ENCODE assay signal across 9 cellular contexts in the genomic region with DNA sequence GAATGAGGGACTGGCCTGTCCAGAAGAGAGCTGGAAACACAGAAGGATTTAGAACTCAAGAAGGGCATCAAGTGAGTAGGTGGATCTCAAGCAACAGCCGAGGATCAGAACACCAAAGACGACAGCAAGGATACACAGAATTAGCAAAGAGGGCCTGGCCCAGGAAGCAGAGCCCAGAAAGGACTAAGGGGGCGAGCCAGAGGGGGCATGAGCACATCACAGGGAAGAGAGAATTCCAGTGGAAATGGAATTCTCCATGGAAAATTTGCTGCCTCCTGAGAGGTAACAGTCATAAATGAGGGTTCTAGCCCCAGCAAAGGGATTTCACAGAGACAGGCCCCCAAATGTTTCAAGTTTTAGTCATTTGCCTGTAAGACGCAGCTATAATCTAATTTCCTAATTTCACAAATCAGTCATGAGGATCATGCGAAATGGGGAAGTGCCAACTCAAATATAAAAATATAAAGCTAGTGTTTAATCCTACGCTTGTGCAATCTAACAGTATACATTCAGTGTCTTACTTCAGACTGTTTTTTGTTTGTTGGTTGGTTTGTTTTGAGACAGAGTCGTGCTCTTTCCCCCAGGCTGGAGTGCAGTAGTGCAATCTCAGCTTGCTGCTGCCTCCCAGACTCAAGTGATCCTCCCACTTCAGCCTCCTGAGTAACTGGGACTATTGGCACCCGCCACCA. TPM values are rescaled to one million over a fixed set of nuclear protein-coding genes. Genes with fewer than 3 reads are reported as not detected.
DNase-seq lines count a peak whose midpoint lies in the region; ATAC-seq, FAIRE-seq and TF ChIP-seq lines count a peak whose summit lies in the region.
"Had no signal": no experiment of that assay in that cellular context is flagged by ENCODE, and none has a peak within 500 bp of the region (broad histone marks: within the 10 kb centered on the region; RNA-seq: fewer than 3 reads in every experiment).

No MANE protein-coding gene starts in this region.

- no peak overlapping the region for H3K9ac ChIP-seq in fibroblast of lung (ENCODE audit: insufficient read depth, low read length)
- no peak overlapping the region for H3K9ac ChIP-seq in subcutaneous abdominal adipose tissue (ENCODE audit: low read length in 5 of 5)

- H3K9me3 Mint-ChIP-seq in T-helper 1 cell treated with Interleukin-12 subunit alpha and Interleukin-12 subunit beta and Interleukin-4 antibody, amounts not matched to agents 30 μg/mL and 1 μg/mL, for 36 hours, result no peaks in the 10 kb centered on the region
- no peaks in the 10 kb centered on the region for H3K9me3 Mint-ChIP-seq in activated B cell treated with CpG ODN at 0.5 μM for 24 hours

- peaks cover 45% of the 10 kb centered on the region for H3K4me1 Mint-ChIP-seq in T-helper 1 cell treated with Interleukin-12 subunit alpha and Interleukin-12 subunit beta and Interleukin-4 antibody, amounts not matched to agents 30 μg/mL and 1 μg/mL, for 36 hours (ENCODE audit: low read depth)
- H3K4me1 Mint-ChIP-seq in activated B cell treated with CpG ODN at 0.5 μM for 24 hours, result peaks cover 86% of the 10 kb centered on the region

- no peaks in the 10 kb centered on the region for H3K27me3 ChIP-seq in fibroblast of lung (ENCODE audit: control insufficient read depth, insufficient read depth, low read length)
- no peaks in the 10 kb centered on the region for H3K27me3 ChIP-seq in subcutaneous abdominal adipose tissue (ENCODE audit: control insufficient read depth in 5 of 5, insufficient read depth in 4 of 5, low read length in 5 of 5)
- no peaks in the 10 kb centered on the region for H3K27me3 ChIP-seq in small intestine (ENCODE audit: control insufficient read depth in 2 of 2, insufficient read depth in 2 of 2, low read length in 2 of 2)

- H4K20me1 ChIP-seq in fibroblast of lung (ENCODE audit: control insufficient read depth, extremely low read depth, insufficient read depth, low read length), result no peaks in the 10 kb centered on the region

- no peak for FAIRE-seq in small intestine (lab: Jason Lieb, UNC)
- FAIRE-seq: A204.1 had no signal

- CTCF ChIA-PET in activated B cell treated with CpG ODN at 0.5 μM for 24 hours (lab: Charles Lee), result interaction anchor here (0.9 to 1.0 kb wide), 3 partner anchors 14 to 111 kb away, joined by 3 to 4 read pairs (median 3); no protein-coding TSS in a partner anchor

- H3K4me2 ChIP-seq in fibroblast of lung (ENCODE audit: extremely low read depth, insufficient read depth, low read length), result peak overlapping the region; percentile 9

- WGBS in small intestine, 3 donors, result 68 to 81% (median 69%) methylated on average over 8 of the region's 8 CpGs

- POLR2A ChIA-PET in activated B cell treated with CpG ODN at 0.5 μM for 24 hours (lab: Charles Lee), result interaction anchor here (0.6 to 20.4 kb wide), 11 partner anchors 9 to 109 kb away, joined by 3 to 680 read pairs (median 4); partner anchors contain the start of gene FNBP1

- peaks cover 3% of the 10 kb centered on the region for H3K79me2 ChIP-seq in fibroblast of lung (ENCODE audit: control insufficient read depth, insufficient read depth, low read length)

- H3K9me3 ChIP-seq in fibroblast of lung (ENCODE audit: control insufficient read depth, insufficient read depth, low read depth, low read length) (no peaks in the 10 kb centered on the region), subcutaneous abdominal adipose tissue (ENCODE audit: control insufficient read depth in 5 of 5, low read length in 5 of 5) (no peaks in the 10 kb centered on the region), small intestine (ENCODE audit: control insufficient read depth, low read depth) (no peaks in the 10 kb centered on the region)

- H3K4me3 ChIP-seq in fibroblast of lung (replicated peaks in 1 of 4; ENCODE audit: control extremely low read depth in 1 of 4, insufficient read depth in 1 of 4, low read depth in 3 of 4, low read length in 4 of 4), result no peak overlapping the region
- H3K4me3 ChIP-seq in subcutaneous abdominal adipose tissue (ENCODE audit: low read depth in 1 of 5, low read length in 5 of 5), result no peak overlapping the region
- no peak overlapping the region for H3K4me3 ChIP-seq in small intestine (ENCODE audit: low read depth in 1 of 2, low read length in 2 of 2)

- H3K27ac Mint-ChIP-seq in T-helper 1 cell treated with Interleukin-12 subunit alpha and Interleukin-12 subunit beta and Interleukin-4 antibody, amounts not matched to agents 30 μg/mL and 1 μg/mL, for 36 hours, result peak overlapping the region; percentile 92
- H3K27ac Mint-ChIP-seq in activated B cell treated with CpG ODN at 0.5 μM for 24 hours, result peak overlapping the region; percentile 93

- no peaks in the 10 kb centered on the region for H3K27me3 Mint-ChIP-seq in T-helper 1 cell treated with Interleukin-12 subunit alpha and Interleukin-12 subunit beta and Interleukin-4 antibody, amounts not matched to agents 30 μg/mL and 1 μg/mL, for 36 hours (ENCODE audit: low read depth)
- no peaks in the 10 kb centered on the region for H3K27me3 Mint-ChIP-seq in activated B cell treated with CpG ODN at 0.5 μM for 24 hours

- ATAC-seq in activated B cell treated with CpG ODN at 0.5 μM for 24 hours (ENCODE audit: low read depth) (peak; percentile 15), GM18519 (IDR thresholded peaks at IDR 0.05; ENCODE audit: low FRiP score, unreplicated experiment) (no peak)

- peak overlapping the region; percentile 71 for H3K4me3 Mint-ChIP-seq in T-helper 1 cell treated with Interleukin-12 subunit alpha and Interleukin-12 subunit beta and Interleukin-4 antibody, amounts not matched to agents 30 μg/mL and 1 μg/mL, for 36 hours
- peak overlapping the region; percentile 61 for H3K4me3 Mint-ChIP-seq in activated B cell treated with CpG ODN at 0.5 μM for 24 hours

- intact Hi-C loops in activated B cell treated with CpG ODN at 0.5 μM for 24 hours (cut with micrococcal nuclease), result loop anchor here (1.0 kb wide), 1 partner anchor 11 kb away; no protein-coding TSS in a partner anchor

- H3K4me1 ChIP-seq in fibroblast of lung (ENCODE audit: control insufficient read depth, extremely low read depth, insufficient read depth, low read length) (peaks cover 9% of the 10 kb centered on the region), subcutaneous abdominal adipose tissue (ENCODE audit: control insufficient read depth in 5 of 5, insufficient read depth in 5 of 5, low read length in 5 of 5) (peaks cover 3 to 26% (median 14%) of the 10 kb centered on the region in 5 donors), small intestine (ENCODE audit: control insufficient read depth in 2 of 2, insufficient read depth in 1 of 2, low read depth in 1 of 2, low read length in 1 of 2) (peaks cover 0 to 9% of the 10 kb centered on the region in 2 donors)

- H3K36me3 Mint-ChIP-seq in T-helper 1 cell treated with Interleukin-12 subunit alpha and Interleukin-12 subunit beta and Interleukin-4 antibody, amounts not matched to agents 30 μg/mL and 1 μg/mL, for 36 hours (ENCODE audit: low read depth), result peaks cover 31% of the 10 kb centered on the region
- H3K36me3 Mint-ChIP-seq in activated B cell treated with CpG ODN at 0.5 μM for 24 hours (ENCODE audit: low read depth), result peaks cover 70% of the 10 kb centered on the region

- H2AFZ ChIP-seq in fibroblast of lung (ENCODE audit: low read length), result no peak overlapping the region

- H3K27ac ChIP-seq in fibroblast of lung (ENCODE audit: insufficient read depth, low read length) (peak overlapping the region; percentile 0), subcutaneous abdominal adipose tissue (ENCODE audit: low read depth, low read length) (peak overlapping the region; percentile 60), small intestine (ENCODE audit: low read depth in 1 of 2, low read length in 1 of 2) (peak overlapping the region in 1 of 2 donors; percentile 81)

- DNase-seq in T-helper 1 cell (no peak), activated B cell treated with CpG ODN at 0.5 μM for 24 hours (no peak), fibroblast of lung (ENCODE audit: low read depth in 2 of 2) (peak in 1 of 2 donors; percentile 33), small intestine (no peak), COLO829 (ENCODE audit: low spot score) (no peak)

- H3K36me3 ChIP-seq in fibroblast of lung (ENCODE audit: control insufficient read depth, insufficient read depth, low read length) (no peaks in the 10 kb centered on the region), subcutaneous abdominal adipose tissue (ENCODE audit: control insufficient read depth in 5 of 5, insufficient read depth in 5 of 5, low read length in 5 of 5) (peaks cover 0 to 4% (median 0%) of the 10 kb centered on the region in 5 donors), small intestine (ENCODE audit: control insufficient read depth in 2 of 2, insufficient read depth in 2 of 2, low read length in 2 of 2) (no peaks in the 10 kb centered on the region)

- TF ChIP-seq CTCF in activated B cell treated with CpG ODN at 0.5 μM for 24 hours (IDR thresholded peaks at IDR 0.05), result no peak
- no peak for TF ChIP-seq CTCF in fibroblast of lung (conservative IDR thresholded peaks at IDR 0.05 in 1 of 2, IDR thresholded peaks at IDR 0.05 in 1 of 2; ENCODE audit: low read depth in 1 of 2, low read length in 2 of 2)

RNA-seq across cellular contexts. Expression of gene FNBP1, which starts 46.7 kb away (rescaled TPM):
- total RNA-seq in activated B cell treated with CpG ODN at 0.5 μM for 24 hours (454 and 501 TPM in 2 replicates), fibroblast of lung (33.6 and 44.3 TPM in 2 replicates)
- polyA plus RNA-seq in fibroblast of lung (20.8 and 21.9 TPM in 2 replicates), small intestine (10 to 100 TPM in 1 of 3 donors, 1 to 10 TPM in 2; 1.3 to 11.0 (median 7.0) TPM)
- 23.5 and 25.9 TPM in 2 replicates for polyA plus RNA-seq in fibroblast of lung (2012)
- polyA minus RNA-seq in fibroblast of lung (ENCODE audit: low replicate concordance), result 15.5 and 18.9 TPM in 2 replicates

RNA-seq across cellular contexts. Expression of gene GPR107, which starts 57.4 kb away (rescaled TPM):
- total RNA-seq in activated B cell treated with CpG ODN at 0.5 μM for 24 hours, result 17.7 and 19.6 TPM in 2 replicates
- total RNA-seq in fibroblast of lung, result 19.8 and 27.6 TPM in 2 replicates
- 35.0 and 43.5 TPM in 2 replicates for polyA plus RNA-seq in fibroblast of lung
- 27.9 and 37.2 TPM in 2 replicates for polyA plus RNA-seq in fibroblast of lung (2012)
- 22.3 TPM in 2 replicates for polyA minus RNA-seq in fibroblast of lung (ENCODE audit: low replicate concordance)
- 10 to 100 TPM in 1 of 3 donors, 1 to 10 TPM in 2; 2.7 to 22.4 (median 3.2) TPM for polyA plus RNA-seq in small intestine

Comparison
In these comparisons a context has a peak if more than half of its experiments do, and no peak if none do; other contexts are left out.
1. RNA of gene FNBP1, which starts 46.7 kb away (total RNA-seq): 454 to 501 TPM in activated B cell treated with CpG ODN at 0.5 μM for 24 hours; 33.6 to 44.3 TPM in fibroblast of lung; every median in the first group is over 10 times any median in the second.